ENCODE assay signal across 21 cellular contexts in the genomic region with DNA sequence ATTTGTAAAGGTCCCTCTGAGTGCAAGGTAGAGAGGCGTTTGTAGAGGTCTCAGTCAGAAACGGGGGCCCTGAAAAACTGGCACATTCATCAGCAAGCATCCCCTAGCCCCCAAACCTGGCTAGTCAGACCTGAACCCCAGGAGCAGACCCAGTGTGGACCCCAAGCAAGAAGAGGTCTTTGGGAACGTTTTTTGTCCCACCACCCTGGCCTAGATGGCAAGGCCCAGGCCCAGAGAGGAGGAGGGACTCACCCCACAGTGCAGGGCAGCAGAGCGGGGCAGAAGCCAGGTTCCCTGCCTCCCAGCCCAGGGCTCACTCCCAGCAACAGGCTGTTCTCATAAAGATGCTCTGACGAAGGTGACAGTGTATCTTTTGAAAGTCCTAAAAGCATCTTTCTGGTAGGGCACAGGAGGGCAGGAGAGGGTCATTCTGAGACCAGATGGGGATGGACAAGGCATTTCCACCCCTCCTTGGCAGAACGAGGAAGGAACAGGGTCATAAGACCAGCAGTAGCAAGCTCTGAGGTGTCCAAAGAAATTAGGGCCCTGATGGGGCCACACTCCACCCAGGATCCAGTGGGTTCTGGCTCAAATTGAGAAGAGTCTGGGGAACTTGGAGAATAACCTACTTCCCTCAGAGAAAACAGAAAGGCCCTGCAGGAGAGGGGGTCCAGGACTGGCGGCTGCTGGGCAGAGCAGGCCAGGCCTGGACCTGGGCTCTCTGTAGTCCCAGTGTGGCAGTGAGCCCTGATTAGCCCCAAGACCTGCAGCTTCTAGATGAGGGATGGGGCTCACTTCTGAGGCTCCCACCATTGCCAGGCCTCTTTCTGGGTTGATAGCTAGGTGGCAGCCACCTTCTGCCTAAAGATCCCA. TPM values are rescaled to one million over a fixed set of nuclear protein-coding genes. Genes with fewer than 3 reads are reported as not detected.
A peak's percentile ranks its signal among the peaks of the same experiment; 100 is the strongest.
DNase-seq lines count a peak whose midpoint lies in the region; ATAC-seq, FAIRE-seq and TF ChIP-seq lines count a peak whose summit lies in the region.
"Had no signal": no experiment of that assay in that cellular context is flagged by ENCODE, and none has a peak within 500 bp of the region (broad histone marks: within the 10 kb centered on the region; RNA-seq: fewer than 3 reads in every experiment).

No MANE protein-coding gene starts in this region.

- H3K9ac ChIP-seq in SK-N-SH (no peak overlapping the region), GM12878 (ENCODE audit: control insufficient read depth, insufficient read depth, low read length) (no peak overlapping the region)

- SMC1A ChIA-PET in GM12878 (lab: Charles Lee; ENCODE audit: uncharacterized antibody, unreplicated experiment), result no interaction called here

- intact Hi-C loops in GM12878 (cut with micrococcal nuclease; ENCODE audit: unreplicated experiment), result no loop called here
- intact Hi-C loops in right cardiac atrium (cut with DNase I), result no loop called here
- intact Hi-C loops in gastrocnemius medialis (cut with DNase I; ENCODE audit: low total_unique reads), result no loop called here

- DNase-seq in SK-N-SH (peak; percentile 9), GM12878 (ENCODE audit: low read depth, low spot score) (no peak), right cardiac atrium (no peak), gastrocnemius medialis (peak in 1 of 2 donors; percentile 4), putamen (ENCODE audit: low spot score) (no peak)
- DNase-seq: activated CD4-positive, alpha-beta T cell treated with anti-CD3 and anti-CD28 coated beads, Interleukin-2, amount 10 ng/mL, durations not matched to agents 24 days and 14 days; brain microvascular endothelial cell; NCI-H2081 treated with DMSO at 0.1 percent for 48 hours; NCI-H774; RPMI8226; stimulated activated CD4-positive, alpha-beta T cell treated with anti-CD3 and anti-CD28 coated beads, Interleukin-1b, Interleukin-23, amount 100 ng/mL, for 48 hours had no signal

- TF ChIP-seq EP300 in SK-N-SH (IDR thresholded peaks at IDR 0.05; ENCODE audit: borderline replicate concordance in 1 of 2, low read depth in 1 of 2, low read length in 1 of 2) (no peak), GM12878 (IDR thresholded peaks at IDR 0.05; ENCODE audit: borderline replicate concordance in 1 of 2, control insufficient read depth in 1 of 2, low read depth in 2 of 2, low read length in 2 of 2) (no peak)

- no peaks in the 10 kb centered on the region for H3K27me3 ChIP-seq in SK-N-SH (ENCODE audit: insufficient read depth)
- no peaks in the 10 kb centered on the region for H3K27me3 ChIP-seq in GM12878 (replicated peaks in 1 of 2; ENCODE audit: control insufficient read depth in 2 of 2, insufficient read depth in 2 of 2, low read length in 1 of 2)
- no peaks in the 10 kb centered on the region for H3K27me3 ChIP-seq in right cardiac atrium (ENCODE audit: control insufficient read depth, insufficient read depth)
- no peaks in the 10 kb centered on the region for H3K27me3 ChIP-seq in gastrocnemius medialis
- H3K27me3 ChIP-seq: brain microvascular endothelial cell had no signal

- H3K79me2 ChIP-seq in SK-N-SH (ENCODE audit: insufficient read depth) (no peaks in the 10 kb centered on the region), GM12878 (ENCODE audit: control insufficient read depth, insufficient read depth, low read length) (no peaks in the 10 kb centered on the region)

- in situ Hi-C loops in GM12878 (cut with MboI), result no loop called here
- in situ Hi-C loops in gastrocnemius medialis (cut with MboI; ENCODE audit: low sequenced_read_pairs in 4 of 4), result no loop called here

- CTCF ChIA-PET in SK-N-SH (lab: Yijun Ruan, JAX) (interaction anchor here (0.8 to 3.2 kb wide), 3 partner anchors 9 to 25 kb away, joined by 3 to 15 read pairs (median 3); no protein-coding TSS in a partner anchor), GM12878 (lab: Yijun Ruan, JAX) (interaction anchor here (1.0 to 1.8 kb wide), 2 partner anchors 41 to 77 kb away, joined by 3 to 5 read pairs; partner anchors contain the start of gene ASTL)

- TF ChIP-seq CTCF in SK-N-SH (IDR thresholded peaks at IDR 0.05), result no peak
- TF ChIP-seq CTCF in GM12878 (IDR thresholded peaks at IDR 0.05 in 2 of 3, conservative IDR thresholded peaks at IDR 0.05 in 1 of 3; ENCODE audit: control insufficient read depth in 2 of 3, extremely low read depth in 1 of 3, insufficient read depth in 1 of 3, low read depth in 3 of 3, low read length in 3 of 3), result peak in 2 of 3 experiments; percentile 5 to 24; a peak in 1 of 6 replicates
- TF ChIP-seq CTCF in gastrocnemius medialis (IDR thresholded peaks at IDR 0.05 in 4 of 5, conservative IDR thresholded peaks at IDR 0.05 in 1 of 5), result no peak

- H3K9me2 ChIP-seq in SK-N-SH, result no peaks in the 10 kb centered on the region

- peaks cover 0 to 3% of the 10 kb centered on the region in 2 experiments; a peak in 1 of 4 replicates for H3K4me1 ChIP-seq in SK-N-SH (ENCODE audit: control insufficient read depth in 1 of 2, insufficient read depth in 2 of 2, low read depth in 1 of 2, low read length in 1 of 2)
- no peaks in the 10 kb centered on the region for H3K4me1 ChIP-seq in GM12878 (ENCODE audit: control insufficient read depth, insufficient read depth, low read length)
- H3K4me1 ChIP-seq in right cardiac atrium (ENCODE audit: control insufficient read depth, insufficient read depth, low read length), result peaks cover 6% of the 10 kb centered on the region
- peaks cover 14 to 19% of the 10 kb centered on the region in 2 donors for H3K4me1 ChIP-seq in gastrocnemius medialis
- H3K4me1 ChIP-seq: foreskin keratinocyte had no signal

- 59% methylated on average over 7 of the region's 7 CpGs for WGBS in SK-N-SH (ENCODE audit: low lambda C conversion rate)
- WGBS in GM12878 (ENCODE audit: insufficient coverage, insufficient replicate concordance, low lambda C conversion rate, missing lambda C conversion rate), result 9% methylated on average over 7 of the region's 7 CpGs
- 80% methylated on average over 7 of the region's 7 CpGs for WGBS in right cardiac atrium

- ATAC-seq in SK-N-SH treated with all-trans-retinoic acid at 6 μM for 48 hours, result no peak
- ATAC-seq in GM12878, result peak; percentile 33; the same call in 2 of the 3 replicates
- peak; percentile 5 to 9 for ATAC-seq in right cardiac atrium
- ATAC-seq in gastrocnemius medialis, result no peak
- no peak for ATAC-seq in HG02852 (IDR thresholded peaks at IDR 0.05; ENCODE audit: unreplicated experiment)
- no peak for ATAC-seq in HG03175 (IDR thresholded peaks at IDR 0.05; ENCODE audit: unreplicated experiment)
- ATAC-seq: foreskin keratinocyte had no signal

- 0 out of 2 replicates have a peak, but pooled peaks have one; percentile 6 for TF ChIP-seq RAD21 in SK-N-SH (IDR thresholded peaks at IDR 0.05; ENCODE audit: low read length)
- peak; percentile 25; the same call in 1 of the 2 replicates for TF ChIP-seq RAD21 in GM12878 (IDR thresholded peaks at IDR 0.05; ENCODE audit: insufficient read depth, low read depth, low read length)

- no peaks in the 10 kb centered on the region for H4K20me1 ChIP-seq in SK-N-SH (ENCODE audit: insufficient read depth)
- no peaks in the 10 kb centered on the region for H4K20me1 ChIP-seq in GM12878 (ENCODE audit: control insufficient read depth, insufficient read depth)

- no peak for FAIRE-seq in GM12878 (lab: Jason Lieb, UNC)
- FAIRE-seq: islet of Langerhans had no signal

- H3F3A ChIP-seq in SK-N-SH (replicated peaks; ENCODE audit: insufficient read depth), result no peaks in the 10 kb centered on the region

- H3K9me3 ChIP-seq in SK-N-SH (no peaks in the 10 kb centered on the region), GM12878 (replicated peaks; ENCODE audit: control insufficient read depth, insufficient read depth, low read length) (no peaks in the 10 kb centered on the region), right cardiac atrium (ENCODE audit: control insufficient read depth, low read length) (no peaks in the 10 kb centered on the region), gastrocnemius medialis (no peaks in the 10 kb centered on the region)

- H3K27ac ChIP-seq in SK-N-SH (ENCODE audit: low read depth in 2 of 2, low read length in 1 of 2) (no peak overlapping the region), GM12878 (ENCODE audit: control insufficient read depth, insufficient read depth) (no peak overlapping the region), right cardiac atrium (ENCODE audit: low read length) (peak overlapping the region; percentile 79), gastrocnemius medialis (peak overlapping the region; percentile 68 to 77 (median 76))
- H3K27ac ChIP-seq: 22Rv1, brain microvascular endothelial cell, foreskin keratinocyte had no signal

- H2AFZ ChIP-seq in SK-N-SH (ENCODE audit: low read depth) (no peak overlapping the region), GM12878 (ENCODE audit: control insufficient read depth, low read depth, low read length) (no peak overlapping the region)

- H3K36me3 ChIP-seq in SK-N-SH (replicated peaks in 1 of 2; ENCODE audit: control insufficient read depth in 1 of 2, insufficient read depth in 2 of 2, low read length in 1 of 2) (no peaks in the 10 kb centered on the region), GM12878 (ENCODE audit: control insufficient read depth in 2 of 2, insufficient read depth in 2 of 2, low read length in 1 of 2) (no peaks in the 10 kb centered on the region), gastrocnemius medialis (no peaks in the 10 kb centered on the region)
- H3K36me3 ChIP-seq: brain microvascular endothelial cell had no signal

- RAD21 ChIA-PET in GM12878 (lab: Charles Lee; ENCODE audit: unreplicated experiment), result interaction anchor here (0.9 kb wide), 1 partner anchor 76 kb away, joined by 3 read pairs; no protein-coding TSS in a partner anchor

- H3K4me2 ChIP-seq in SK-N-SH (no peak overlapping the region), GM12878 (ENCODE audit: control insufficient read depth, insufficient read depth) (no peak overlapping the region)

- no peak for TF ChIP-seq POLR2A in GM12878 (IDR thresholded peaks at IDR 0.05; ENCODE audit: low read depth, low read length)
- TF ChIP-seq POLR2A in gastrocnemius medialis (IDR thresholded peaks at IDR 0.05), result no peak

- POLR2A ChIA-PET in SK-N-SH (lab: Yijun Ruan, JAX) (no interaction called here), GM12878 (lab: Charles Lee) (no interaction called here)

- H3K4me3 ChIP-seq in SK-N-SH (ENCODE audit: low read depth in 2 of 2, low read length in 1 of 2) (no peak overlapping the region), GM12878 (no peak overlapping the region), right cardiac atrium (ENCODE audit: low read length) (no peak overlapping the region), gastrocnemius medialis (no peak overlapping the region)

- no TSS peak for BruUV-seq in GM12878 (replicated peaks; lab: Mats Ljungman, UMichigan)

RNA-seq across cellular contexts. Expression of gene ADRA2B, which starts 18.2 kb away (rescaled TPM):
- not detected in 2 replicates for polyA plus RNA-seq in SK-N-SH (2012; rRNA removed)
- polyA plus RNA-seq in SK-N-SH (2012; cell fraction: cytosol; rRNA removed), result not detected in 2 replicates
- 0.06 and 0.15 TPM in 2 replicates for polyA plus RNA-seq in SK-N-SH (2012; cell fraction: nucleus; rRNA removed)
- total RNA-seq in GM12878 (2013; cell fraction: nucleolus; rRNA removed), result 0.31 TPM in 1 of 2 replicates, not detected in the other
- total RNA-seq in GM12878 (2014; rRNA removed), result 0.05 TPM in 1 of 2 replicates, not detected in the other
- 0.05 TPM in 1 of 2 replicates, not detected in the other for total RNA-seq in GM12878 (2014; rRNA removed; fragmentation: Illumina TruSeq; extraction: Trizol)
- total RNA-seq in GM12878 (2021), result 0.10 TPM in 1 of 2 replicates, not detected in the other
- not detected for polyA plus RNA-seq in GM12878 (2011; ENCODE audit: low read depth)
- not detected in 2 replicates for polyA plus RNA-seq in GM12878 (2011; rRNA removed)
- polyA plus RNA-seq in GM12878 (2011; cell fraction: cytosol; rRNA removed), result not detected in 2 replicates
- polyA plus RNA-seq in GM12878 (2011; cell fraction: nucleus; rRNA removed), result 0.79 and 0.84 TPM in 2 replicates
- polyA plus RNA-seq in GM12878 (2012), result 0.16 and 0.22 TPM in 2 replicates
- polyA plus RNA-seq in GM12878 (2014; fragmentation: Illumina TruSeq; extraction: Trizol), result 0.01 TPM in 1 of 2 replicates, not detected in the other
- polyA plus RNA-seq in GM12878 (2014; fragmentation: Nextera tagmentation; extraction: Ambion mirVana), result under 1 TPM in 1 of 2 experiments, not detected in 1; 0.03 TPM
- polyA plus RNA-seq in GM12878 (2014; rRNA removed), result 0.05 and 0.09 TPM in 2 replicates
- polyA plus RNA-seq in GM12878 (2016; fragmentation: Nextera tagmentation; extraction: Ambion mirVana), result not detected
- not detected in 2 replicates for polyA minus RNA-seq in GM12878 (2011; rRNA and poly(A)+ RNA removed)
- polyA minus RNA-seq in GM12878 (2011; cell fraction: cytosol; rRNA and poly(A)+ RNA removed), result not detected in 2 replicates
- polyA minus RNA-seq in GM12878 (2011; cell fraction: nucleus; rRNA and poly(A)+ RNA removed), result 0.10 TPM in 1 of 2 replicates, not detected in the other
- total RNA-seq in right cardiac atrium, result under 1 TPM; 0.11 to 0.91 (median 0.66) TPM
- polyA plus RNA-seq in right cardiac atrium, result 2.2 TPM
- total RNA-seq in gastrocnemius medialis, result 1 to 10 TPM; 2.4 to 5.6 (median 3.6) TPM
- total RNA-seq: Daoy, pulmonary artery endothelial cell had no signal
- polyA plus RNA-seq: CD4-positive, CD25-positive, alpha-beta regulatory T cell had no signal

RNA-seq across cellular contexts. Expression of gene ASTL, which starts 40.1 kb away (rescaled TPM):
- not detected in 2 replicates for polyA plus RNA-seq in SK-N-SH (2012; rRNA removed)
- not detected in 2 replicates for polyA plus RNA-seq in SK-N-SH (2012; cell fraction: cytosol; rRNA removed)
- not detected in 2 replicates for polyA plus RNA-seq in SK-N-SH (2012; cell fraction: nucleus; rRNA removed)
- 0.76 and 2.4 TPM in 2 replicates for total RNA-seq in GM12878 (2013; cell fraction: nucleolus; rRNA removed)
- total RNA-seq in GM12878 (2014; rRNA removed), result 0.27 and 0.40 TPM in 2 replicates
- total RNA-seq in GM12878 (2014; rRNA removed; fragmentation: Illumina TruSeq; extraction: Trizol), result 0.54 TPM in 1 of 2 replicates, not detected in the other
- total RNA-seq in GM12878 (2021), result 0.43 and 1.0 TPM in 2 replicates
- polyA plus RNA-seq in GM12878 (2011; ENCODE audit: low read depth), result 0.72 TPM
- 0.10 and 0.37 TPM in 2 replicates for polyA plus RNA-seq in GM12878 (2011; rRNA removed)
- polyA plus RNA-seq in GM12878 (2011; cell fraction: cytosol; rRNA removed), result 0.34 and 0.53 TPM in 2 replicates
- 2.4 TPM in 2 replicates for polyA plus RNA-seq in GM12878 (2011; cell fraction: nucleus; rRNA removed)
- polyA plus RNA-seq in GM12878 (2012), result 1.3 and 2.0 TPM in 2 replicates
- 0.24 TPM in 1 of 2 replicates, not detected in the other for polyA plus RNA-seq in GM12878 (2014; fragmentation: Illumina TruSeq; extraction: Trizol)
- not detected for polyA plus RNA-seq in GM12878 (2014; fragmentation: Nextera tagmentation; extraction: Ambion mirVana)
- 0.18 and 0.37 TPM in 2 replicates for polyA plus RNA-seq in GM12878 (2014; rRNA removed)
- polyA plus RNA-seq in GM12878 (2016; fragmentation: Nextera tagmentation; extraction: Ambion mirVana), result not detected
- polyA minus RNA-seq in GM12878 (2011; rRNA and poly(A)+ RNA removed), result 0.52 and 0.95 TPM in 2 replicates
- polyA minus RNA-seq in GM12878 (2011; cell fraction: cytosol; rRNA and poly(A)+ RNA removed), result not detected in 2 replicates
- 0.77 TPM in 1 of 2 replicates, not detected in the other for polyA minus RNA-seq in GM12878 (2011; cell fraction: nucleus; rRNA and poly(A)+ RNA removed)
- total RNA-seq in right cardiac atrium, result not detected
- polyA plus RNA-seq in right cardiac atrium, result not detected
- not detected for total RNA-seq in gastrocnemius medialis
- total RNA-seq: Daoy, foreskin keratinocyte, pulmonary artery endothelial cell, ureter had no signal
- polyA plus RNA-seq: foreskin keratinocyte had no signal

RNA-seq across cellular contexts. Expression of gene DUSP2, which starts 47.1 kb away (rescaled TPM):
- polyA plus RNA-seq in SK-N-SH (2012; rRNA removed) (0.79 and 1.2 TPM in 2 replicates), GM12878 (2011; rRNA removed) (47.5 and 84.3 TPM in 2 replicates), GM12878 (2014; fragmentation: Illumina TruSeq; extraction: Trizol) (11.9 and 35.6 TPM in 2 replicates), GM12878 (2014; fragmentation: Nextera tagmentation; extraction: Ambion mirVana) (10 to 100 TPM in 1 of 2 experiments, 1 to 10 TPM in 1; 9.7 to 34.6 TPM), GM12878 (2014; rRNA removed) (158 and 168 TPM in 2 replicates), GM12878 (2016; fragmentation: Nextera tagmentation; extraction: Ambion mirVana) (10 to 100 TPM; 10.2 to 56.4 TPM), right cardiac atrium (2.2 TPM)
- 0.14 and 0.38 TPM in 2 replicates for polyA plus RNA-seq in SK-N-SH (2012; cell fraction: cytosol; rRNA removed)
- polyA plus RNA-seq in SK-N-SH (2012; cell fraction: nucleus; rRNA removed), result 6.4 and 7.5 TPM in 2 replicates
- total RNA-seq in GM12878 (2013; cell fraction: nucleolus; rRNA removed), result 404 and 419 TPM in 2 replicates
- total RNA-seq in GM12878 (2014; rRNA removed) (212 and 227 TPM in 2 replicates), GM12878 (2014; rRNA removed; fragmentation: Illumina TruSeq; extraction: Trizol) (57.4 and 58.0 TPM in 2 replicates), GM12878 (2021) (181 and 194 TPM in 2 replicates), right cardiac atrium (1 to 10 TPM; 1.2 to 2.6 (median 1.4) TPM), gastrocnemius medialis (1 to 10 TPM; 1.6 to 4.0 (median 2.9) TPM)
- polyA plus RNA-seq in GM12878 (2011; ENCODE audit: low read depth), result 22.1 TPM
- polyA plus RNA-seq in GM12878 (2011; cell fraction: cytosol; rRNA removed), result 146 and 184 TPM in 2 replicates
- polyA plus RNA-seq in GM12878 (2011; cell fraction: nucleus; rRNA removed), result 522 and 621 TPM in 2 replicates
- 61.4 and 155 TPM in 2 replicates for polyA plus RNA-seq in GM12878 (2012)
- 98.2 and 232 TPM in 2 replicates for polyA minus RNA-seq in GM12878 (2011; rRNA and poly(A)+ RNA removed)
- 87.6 and 111 TPM in 2 replicates for polyA minus RNA-seq in GM12878 (2011; cell fraction: cytosol; rRNA and poly(A)+ RNA removed)
- polyA minus RNA-seq in GM12878 (2011; cell fraction: nucleus; rRNA and poly(A)+ RNA removed), result 636 and 718 TPM in 2 replicates

Comparison
In these comparisons a context has a peak if more than half of its experiments do, and no peak if none do; other contexts are left out.
1. H3K27ac ChIP-seq: peak in right cardiac atrium (single experiment) and gastrocnemius medialis (4 of 4); none in SK-N-SH (0 of 2) and GM12878 (single experiment).
2. CTCF ChIP-seq: peak in GM12878 (2 of 3); none in SK-N-SH (single experiment) and gastrocnemius medialis (0 of 5).
3. ATAC-seq: peak in GM12878 (single experiment) and right cardiac atrium (2 of 2); none in SK-N-SH treated with all-trans-retinoic acid at 6 μM for 48 hours (single experiment), gastrocnemius medialis (0 of 2), HG02852 (single experiment) and HG03175 (single experiment).
4. RNA of gene DUSP2, which starts 47.1 kb away (total RNA-seq): 57.4 to 419 TPM in GM12878; 1.6 to 4.0 TPM in gastrocnemius medialis and 1.2 to 2.6 TPM in right cardiac atrium; every median in the first group is over 10 times any median in the second.
5. Of the 26 proteins assayed by ChIP-seq in both GM12878 and SK-N-SH: peak only in GM12878: CTCF; only in SK-N-SH: none; in both: RAD21; in neither: 24.